In the genomic region with DNA sequence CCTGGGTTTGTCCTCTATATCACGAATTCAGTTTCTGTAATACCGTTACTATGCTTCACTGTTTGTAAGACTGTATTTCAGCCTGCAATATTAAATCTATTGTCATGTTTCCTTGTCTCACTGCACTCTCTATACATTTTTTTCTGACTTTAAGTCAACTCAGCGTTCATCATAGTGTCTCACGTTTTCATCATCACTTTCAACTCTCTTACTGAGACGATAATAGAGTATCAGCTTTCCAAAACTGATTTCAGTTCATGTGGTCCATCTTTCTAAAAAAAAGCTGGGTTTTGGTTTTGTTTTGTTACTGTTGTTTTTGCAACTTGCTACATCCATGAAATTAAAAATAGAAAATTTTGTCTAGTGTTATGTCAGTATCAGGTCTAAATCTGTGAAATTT, we compare ENCODE assay signal across 11 cellular contexts.
"Had no signal": no experiment of that assay in that cellular context is flagged by ENCODE, and none has a peak within 500 bp of the region (broad histone marks: within the 10 kb centered on the region; RNA-seq: fewer than 3 reads in every experiment).

No MANE protein-coding gene starts in this region.

- H3K4me3 ChIP-seq: GM23248, GM23338, HAP-1 had no signal

- H3K9me3 ChIP-seq: HAP-1 had no signal

- H3K4me2 ChIP-seq: GM23338 had no signal

- DNase-seq: GM23248, GOT3, H7, H9, HCEC 1CT, HFFc6 had no signal

- H3K27ac ChIP-seq: GM23248 had no signal

- H3K4me1 ChIP-seq: HAP-1 had no signal

- H3K9ac ChIP-seq: GM23248 had no signal

- ATAC-seq: GM23338, HCT116 had no signal

- FAIRE-seq: H1, H54 had no signal

- H3K9me3 Mint-ChIP-seq: GM23338, HFFc6 had no signal

- H2AFZ ChIP-seq: GM23248, GM23338 had no signal

- H3K36me3 ChIP-seq: HAP-1 had no signal

- H3K27ac Mint-ChIP-seq: GM23338, H9, HFFc6 had no signal

- H3K4me1 Mint-ChIP-seq: GM23338, H9 had no signal

- H3K4me3 Mint-ChIP-seq: GM23338, H9, HFFc6 had no signal
